Comparison of ENCODE assay signal across 8 cellular contexts in genomic region chr10:95363303-95363912, GRCh38.
DNase-seq lines count a peak whose midpoint lies in the region; ATAC-seq and TF ChIP-seq lines count a peak whose summit lies in the region.

No MANE protein-coding gene starts in this region.

- peaks cover 31% of the 10 kb centered on the region for H3K4me1 ChIP-seq in lower lobe of right lung
- H3K4me1 ChIP-seq in suprapubic skin, result peaks cover 7% of the 10 kb centered on the region

- no peak overlapping the region for H3K27ac Mint-ChIP-seq in chondrocyte (ENCODE audit: unreplicated experiment)

- H3K9me3 ChIP-seq in lower lobe of right lung (no peaks in the 10 kb centered on the region), suprapubic skin (no peaks in the 10 kb centered on the region)

- no peak overlapping the region for H3K4me3 Mint-ChIP-seq in chondrocyte (ENCODE audit: unreplicated experiment)

- H3K27ac ChIP-seq in lower lobe of right lung, result no peak overlapping the region
- H3K27ac ChIP-seq in suprapubic skin, result no peak overlapping the region

- no peak for TF ChIP-seq POLR2A in suprapubic skin (IDR thresholded peaks at IDR 0.05)

- 0% methylated on average over 2 of the region's 2 CpGs for WGBS in suprapubic skin

- H3K27me3 Mint-ChIP-seq in chondrocyte (ENCODE audit: low read depth), result peaks cover 7% of the 10 kb centered on the region

- TF ChIP-seq CTCF in chondrocyte (IDR thresholded peaks at IDR 0.05) (peak; percentile 96), lower lobe of right lung (IDR thresholded peaks at IDR 0.05) (peak; percentile 88), suprapubic skin (IDR thresholded peaks at IDR 0.05) (peak; percentile 65 to 79)

- H3K36me3 ChIP-seq in lower lobe of right lung (no peaks in the 10 kb centered on the region), suprapubic skin (peaks cover 7% of the 10 kb centered on the region)

- H3K9me3 Mint-ChIP-seq in chondrocyte (ENCODE audit: low read depth), result no peaks in the 10 kb centered on the region

- no peaks in the 10 kb centered on the region for H3K36me3 Mint-ChIP-seq in chondrocyte (ENCODE audit: low read depth)

- peak; percentile 9 to 19 (median 17) for DNase-seq in stimulated activated CD4-positive, alpha-beta T cell treated with anti-CD3 and anti-CD28 coated beads, Interleukin-1b, Interleukin-23, amount 100 ng/mL, for 24 hours (ENCODE audit: low read depth in 4 of 4, low spot score in 1 of 4)
- DNase-seq in stimulated activated CD4-positive, alpha-beta T cell treated with anti-CD3 and anti-CD28 coated beads, Interleukin-4, amount 100 ng/mL, for 1 hour, result no peak
- DNase-seq in H4 (ENCODE audit: low spot score) (peak; percentile 66), M059J (ENCODE audit: low read depth) (peak; percentile 72), SK-N-DZ (ENCODE audit: low spot score) (peak; percentile 74), chondrocyte (ENCODE audit: low spot score) (no peak), lower lobe of right lung (no peak), suprapubic skin (ENCODE audit: low spot score in 2 of 2) (no peak)

- H3K4me3 ChIP-seq in lower lobe of right lung, result no peak overlapping the region
- no peak overlapping the region for H3K4me3 ChIP-seq in suprapubic skin

- H3K27me3 ChIP-seq in lower lobe of right lung (ENCODE audit: low read depth), result no peaks in the 10 kb centered on the region
- no peaks in the 10 kb centered on the region for H3K27me3 ChIP-seq in suprapubic skin

- intact Hi-C loops in lower lobe of right lung (cut with DNase I), result loop anchor here (10.0 kb wide), 1 partner anchor 119 kb away; no protein-coding TSS in a partner anchor

- no peaks in the 10 kb centered on the region for H3K4me1 Mint-ChIP-seq in chondrocyte (ENCODE audit: low read depth)

- no peak for TF ChIP-seq EP300 in suprapubic skin (IDR thresholded peaks at IDR 0.05)

- peak; percentile 73 to 75 for ATAC-seq in lower lobe of right lung

Comparison
In these comparisons a context has a peak if more than half of its experiments do, and no peak if none do; other contexts are left out.
1. DNase-seq: peak in stimulated activated CD4-positive, alpha-beta T cell treated with anti-CD3 and anti-CD28 coated beads, Interleukin-1b, Interleukin-23, amount 100 ng/mL, for 24 hours (4 of 4), H4 (single experiment), M059J (single experiment) and SK-N-DZ (single experiment); none in stimulated activated CD4-positive, alpha-beta T cell treated with anti-CD3 and anti-CD28 coated beads, Interleukin-4, amount 100 ng/mL, for 1 hour (single experiment), chondrocyte (single experiment), lower lobe of right lung (single experiment) and suprapubic skin (0 of 2).
2. Peak in every context shown above with its lines, with median percentiles within 50 percentile points of each other: CTCF ChIP-seq.